Comparison of ENCODE assay signal across 19 cellular contexts in the genomic region with DNA sequence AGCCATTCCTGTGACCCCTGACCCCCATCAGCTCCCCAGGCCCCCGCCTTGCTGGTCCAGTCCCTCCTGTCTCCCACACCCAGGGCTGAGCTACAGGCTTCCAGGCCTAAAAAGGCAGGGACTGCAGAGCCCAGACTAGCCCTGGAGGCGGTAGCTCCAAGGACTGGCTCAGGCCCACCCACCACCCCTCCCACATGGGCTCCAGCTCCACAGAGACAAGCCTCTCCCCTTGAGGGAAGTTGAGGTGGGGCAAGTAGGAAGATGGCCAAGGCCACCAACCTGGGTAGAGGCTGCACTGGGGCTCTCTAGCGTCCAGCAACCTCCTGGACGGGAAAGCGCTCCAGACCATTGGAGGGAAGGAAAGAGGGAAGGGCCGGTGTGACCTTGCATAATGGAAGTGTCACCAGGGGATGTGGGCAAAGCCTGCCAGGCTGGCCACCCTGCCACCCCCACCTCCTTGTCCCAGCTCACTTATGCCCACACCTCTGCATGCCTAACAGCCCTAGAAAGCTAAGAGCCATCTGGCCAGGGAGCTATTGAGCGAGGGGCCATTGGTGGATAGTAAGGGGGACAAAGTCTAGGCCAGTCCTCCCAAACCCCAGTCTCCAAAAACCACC.
DNase-seq lines count a peak whose midpoint lies in the region; ATAC-seq and TF ChIP-seq lines count a peak whose summit lies in the region.
"Had no signal": no experiment of that assay in that cellular context is flagged by ENCODE, and none has a peak within 500 bp of the region (broad histone marks: within the 10 kb centered on the region; RNA-seq: fewer than 3 reads in every experiment).

No MANE protein-coding gene starts in this region.

- DNase-seq in heart right ventricle: peak in 1 of 2 donors; percentile 61
- DNase-seq in cardiac septum (ENCODE audit: low spot score): no peak
- peak; percentile 70 for DNase-seq in lower lobe of right lung
- DNase-seq in smooth muscle cell (lab: John Stamatoyannopoulos, UW; ENCODE audit: unreplicated experiment): no peak
- DNase-seq in activated naive CD4-positive, alpha-beta T cell treated with anti-CD3 and anti-CD28 coated beads, Interleukin-2, amount 50 U/mL, for 72 hours (ENCODE audit: low spot score in 2 of 2): no peak
- DNase-seq in SIG-M5 treated with dmso at 0.1 percent for 504 hours (lab: John Stamatoyannopoulos, UW; ENCODE audit: unreplicated experiment): no peak
- no peak for DNase-seq in DMS114 treated with DMSO at 0.1 percent for 48 hours (lab: John Stamatoyannopoulos, UW; ENCODE audit: unreplicated experiment)
- no peak for DNase-seq in WTC11 (ENCODE audit: low spot score)
- DNase-seq: activated CD4-positive, alpha-beta T cell treated with anti-CD3 and anti-CD28 coated beads, Interleukin-2, amount 10 ng/mL, durations not matched to agents 7 days and 5 days; activated naive CD8-positive, alpha-beta T cell treated with anti-CD3 and anti-CD28 coated beads for 36 hours; activated T-cell treated with anti-CD3 and anti-CD28 coated beads, Interleukin-2, amount 50 U/mL, for 4 hours; CD4-positive, alpha-beta T cell; central memory CD4-positive, alpha-beta T cell; EL; foreskin melanocyte; stimulated activated CD4-positive, alpha-beta T cell treated with anti-CD3 and anti-CD28 coated beads, Interleukin-15, amount 100 ng/mL, for 24 hours had no signal

- CTCF ChIA-PET in WTC11 (lab: Charles Lee): interaction anchor here (1.0 to 2.7 kb wide), 2 partner anchors 40 to 54 kb away, joined by 3 to 7 read pairs; no protein-coding TSS in a partner anchor

- no peaks in the 10 kb centered on the region; the same call in none of the 2 replicates for H3K27me3 Mint-ChIP-seq in WTC11 (ENCODE audit: low read depth)

- H3K4me3 Mint-ChIP-seq in WTC11: no peak overlapping the region
- H3K4me3 Mint-ChIP-seq: activated CD4-positive, alpha-beta T cell treated with anti-CD3 and anti-CD28 coated beads, Interleukin-2, amount 10 ng/mL, durations not matched to agents 7 days and 5 days; activated naive CD8-positive, alpha-beta T cell treated with anti-CD3 and anti-CD28 coated beads for 36 hours; activated T-cell treated with anti-CD3 and anti-CD28 coated beads, Interleukin-2, amount 50 U/mL, for 4 hours; CD4-positive, alpha-beta T cell had no signal

- no peaks in the 10 kb centered on the region for H3K9me3 Mint-ChIP-seq in activated naive CD4-positive, alpha-beta T cell treated with anti-CD3 and anti-CD28 coated beads, Interleukin-2, amount 50 U/mL, for 72 hours
- H3K9me3 Mint-ChIP-seq in WTC11: no peaks in the 10 kb centered on the region
- H3K9me3 Mint-ChIP-seq: activated CD4-positive, alpha-beta T cell treated with anti-CD3 and anti-CD28 coated beads, Interleukin-2, amount 10 ng/mL, durations not matched to agents 7 days and 5 days; activated naive CD8-positive, alpha-beta T cell treated with anti-CD3 and anti-CD28 coated beads for 36 hours; activated T-cell treated with anti-CD3 and anti-CD28 coated beads, Interleukin-2, amount 50 U/mL, for 4 hours; CD4-positive, alpha-beta T cell had no signal

- peaks cover 56% of the 10 kb centered on the region for H4K20me1 ChIP-seq in smooth muscle cell (ENCODE audit: low read depth)

- H3F3A ChIP-seq in smooth muscle cell (ENCODE audit: low read depth): peaks cover 16% of the 10 kb centered on the region

- peaks cover 0 to 16% (median 0%) of the 10 kb centered on the region in 9 donors for H3K36me3 ChIP-seq in heart right ventricle
- peaks cover 8% of the 10 kb centered on the region for H3K36me3 ChIP-seq in lower lobe of right lung
- H3K36me3 ChIP-seq in smooth muscle cell (ENCODE audit: low read depth): no peaks in the 10 kb centered on the region

- peak overlapping the region; percentile 54 to 98 (median 79) for H3K4me3 ChIP-seq in heart right ventricle
- peak overlapping the region; percentile 80 for H3K4me3 ChIP-seq in lower lobe of right lung
- no peak overlapping the region for H3K4me3 ChIP-seq in smooth muscle cell
- H3K4me3 ChIP-seq: A549, SK-N-MC had no signal

- intact Hi-C loops in heart right ventricle (cut with DNase I): loop anchor here (2.0 to 10.0 kb wide), 9 partner anchors 32 to 147 kb away; no protein-coding TSS in a partner anchor
- intact Hi-C loops in cardiac septum (cut with DNase I): no loop called here
- intact Hi-C loops in lower lobe of right lung (cut with DNase I): no loop called here

- no peaks in the 10 kb centered on the region for H3K9me3 ChIP-seq in heart right ventricle
- H3K9me3 ChIP-seq in lower lobe of right lung: no peaks in the 10 kb centered on the region
- H3K9me3 ChIP-seq in smooth muscle cell (replicated peaks; ENCODE audit: low read depth): no peaks in the 10 kb centered on the region
- H3K9me3 ChIP-seq: A549 had no signal

- WGBS in heart right ventricle, 2 donors: 27 to 44% methylated on average over 7 of the region's 7 CpGs
- WGBS in smooth muscle cell (ENCODE audit: low lambda C conversion rate): 90% methylated on average over 7 of the region's 7 CpGs

- H3K4me1 Mint-ChIP-seq in WTC11: peaks cover 45% of the 10 kb centered on the region

- peak overlapping the region; percentile 83 for H3K4me2 ChIP-seq in smooth muscle cell
- H3K4me2 ChIP-seq: A549 had no signal

- H3K27ac ChIP-seq in heart right ventricle: peak overlapping the region; percentile 84 to 99 (median 96)
- peak overlapping the region; percentile 92 for H3K27ac ChIP-seq in lower lobe of right lung
- peak overlapping the region; percentile 96 for H3K27ac ChIP-seq in smooth muscle cell (ENCODE audit: low read depth)
- H3K27ac ChIP-seq: parathyroid adenoma, SK-N-MC had no signal

- no peak overlapping the region for H2AFZ ChIP-seq in smooth muscle cell (ENCODE audit: low read depth)
- H2AFZ ChIP-seq: parathyroid adenoma had no signal

- ATAC-seq in heart right ventricle (peak in 6 of 8 donors; percentile 1 to 8 (median 6)), lower lobe of right lung (peak; percentile 30 to 54), WTC11 (no peak)
- ATAC-seq in activated naive CD4-positive, alpha-beta T cell treated with anti-CD3 and anti-CD28 coated beads, Interleukin-2, amount 50 U/mL, for 72 hours: no peak
- ATAC-seq: A549; activated T-cell treated with anti-CD3 and anti-CD28 coated beads, Interleukin-2, amount 50 U/mL, for 4 hours had no signal

- H3K27me3 ChIP-seq in heart right ventricle (no peaks in the 10 kb centered on the region), lower lobe of right lung (ENCODE audit: low read depth) (no peaks in the 10 kb centered on the region), smooth muscle cell (ENCODE audit: low read depth) (no peaks in the 10 kb centered on the region)

- POLR2A ChIA-PET in WTC11 (lab: Charles Lee): no interaction called here

- H3K27ac Mint-ChIP-seq in activated naive CD4-positive, alpha-beta T cell treated with anti-CD3 and anti-CD28 coated beads, Interleukin-2, amount 50 U/mL, for 72 hours: no peak overlapping the region
- H3K27ac Mint-ChIP-seq in WTC11: no peak overlapping the region
- H3K27ac Mint-ChIP-seq: activated CD4-positive, alpha-beta T cell treated with anti-CD3 and anti-CD28 coated beads, Interleukin-2, amount 10 ng/mL, durations not matched to agents 7 days and 5 days; activated naive CD8-positive, alpha-beta T cell treated with anti-CD3 and anti-CD28 coated beads for 36 hours; CD4-positive, alpha-beta T cell had no signal

- peaks cover 74% of the 10 kb centered on the region for H3K79me2 ChIP-seq in smooth muscle cell (ENCODE audit: low read depth)

- no peak overlapping the region for H3K9ac ChIP-seq in smooth muscle cell (ENCODE audit: low read depth)
- H3K9ac ChIP-seq: parathyroid adenoma had no signal

- H3K4me1 ChIP-seq in heart right ventricle (peaks cover 57 to 94% (median 86%) of the 10 kb centered on the region in 9 donors), lower lobe of right lung (peaks cover 81% of the 10 kb centered on the region), smooth muscle cell (ENCODE audit: low read depth) (peaks cover 30% of the 10 kb centered on the region)

- H3K36me3 Mint-ChIP-seq in activated naive CD4-positive, alpha-beta T cell treated with anti-CD3 and anti-CD28 coated beads, Interleukin-2, amount 50 U/mL, for 72 hours: no peaks in the 10 kb centered on the region
- no peaks in the 10 kb centered on the region for H3K36me3 Mint-ChIP-seq in WTC11
- H3K36me3 Mint-ChIP-seq: activated naive CD8-positive, alpha-beta T cell treated with anti-CD3 and anti-CD28 coated beads for 36 hours had no signal

- no peak for TF ChIP-seq CTCF in heart right ventricle (IDR thresholded peaks at IDR 0.05)
- TF ChIP-seq CTCF in lower lobe of right lung (IDR thresholded peaks at IDR 0.05): no peak
- no peak for TF ChIP-seq CTCF in smooth muscle cell (IDR thresholded peaks at IDR 0.05; ENCODE audit: borderline replicate concordance, insufficient read depth, poor library complexity, severe bottlenecking)
- TF ChIP-seq CTCF in WTC11 (IDR thresholded peaks at IDR 0.05): no peak

TF ChIP-seq in WTC11, 78 proteins besides CTCF, POLR2A, EP300 and RAD21:
- TF ChIP-seq ELF4 (CRISPR knock-in tag; IDR thresholded peaks at IDR 0.05; ENCODE audit: low read depth): no peak

Comparison
In these comparisons a context has a peak if more than half of its experiments do, and no peak if none do; other contexts are left out.
1. intact Hi-C loops: an anchor here in heart right ventricle (2.0 to 10.0 kb wide); none called in cardiac septum and lower lobe of right lung.
2. ATAC-seq: peak in heart right ventricle (6 of 8) and lower lobe of right lung (2 of 2); none in activated naive CD4-positive, alpha-beta T cell treated with anti-CD3 and anti-CD28 coated beads, Interleukin-2, amount 50 U/mL, for 72 hours (0 of 2) and WTC11 (single experiment).
3. Peak in every context shown above with its lines, with median percentiles within 50 percentile points of each other: H3K27ac ChIP-seq.